ENCODE assay signal across 22 cellular contexts in the genomic region with DNA sequence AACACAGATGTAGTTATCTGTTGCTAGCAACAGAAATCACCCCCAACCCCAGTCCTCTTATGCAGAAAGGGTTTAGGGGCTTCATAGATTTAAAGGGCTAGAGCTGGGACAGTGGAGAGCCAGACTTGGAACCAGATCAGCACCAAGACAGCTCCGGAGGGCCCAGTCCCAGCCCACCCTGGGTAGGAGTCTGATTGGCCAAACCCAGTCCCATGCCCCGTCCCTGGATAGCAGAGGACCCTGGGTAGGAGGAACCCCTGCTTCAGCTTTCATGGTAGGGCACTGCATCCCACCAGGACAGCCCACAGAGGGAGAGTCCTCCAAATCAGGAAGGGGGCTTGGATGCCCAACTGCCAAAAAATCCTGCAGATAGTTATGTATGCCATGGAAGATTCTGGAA.
"Had no signal": no experiment of that assay in that cellular context is flagged by ENCODE, and none has a peak within 500 bp of the region (broad histone marks: within the 10 kb centered on the region; RNA-seq: fewer than 3 reads in every experiment).

No MANE protein-coding gene starts in this region.

- DNase-seq: activated CD4-positive, alpha-beta T cell treated with anti-CD3 and anti-CD28 coated beads for 1 hour; activated CD4-positive, alpha-beta T cell treated with anti-CD3 and anti-CD28 coated beads, Interleukin-2, amount 50 U/mL, for 1 hour; activated gamma-delta T cell treated with Interleukin-2 at 50 U/mL for 16 hours; activated T-cell treated with anti-CD3 and anti-CD28 coated beads, Interleukin-2, amount 50 U/mL, for 1 hour; aorta; colonic mucosa; foreskin fibroblast; naive thymus-derived CD4-positive, alpha-beta T cell; pancreas; psoas muscle; stimulated activated CD4-positive, alpha-beta T cell treated with anti-CD3 and anti-CD28 coated beads, Interleukin-1b, Interleukin-23, amount 100 ng/mL, for 48 hours had no signal

- H3K27me3 ChIP-seq: colonic mucosa, pancreas, right atrium auricular region had no signal

- H3K36me3 Mint-ChIP-seq: activated naive CD4-positive, alpha-beta T cell treated with anti-CD3 and anti-CD28 coated beads, Interleukin-2, amount 50 U/mL, for 24 hours; naive thymus-derived CD4-positive, alpha-beta T cell; stimulated activated effector memory CD8-positive, alpha-beta T cell treated with anti-CD3 and anti-CD28 coated beads, Interleukin-12 subunit alpha, Interleukin-12 subunit beta, amount 100 ng/mL, for 72 hours; type B pancreatic cell had no signal

- H3K27ac ChIP-seq: colonic mucosa, pancreas, psoas muscle, right atrium auricular region, thoracic aorta, VCaP had no signal

- H3K4me3 Mint-ChIP-seq: activated naive CD4-positive, alpha-beta T cell treated with anti-CD3 and anti-CD28 coated beads, Interleukin-2, amount 50 U/mL, for 24 hours; central memory CD8-positive, alpha-beta T cell; naive thymus-derived CD4-positive, alpha-beta T cell; stimulated activated effector memory CD8-positive, alpha-beta T cell treated with anti-CD3 and anti-CD28 coated beads, Interleukin-12 subunit alpha, Interleukin-12 subunit beta, amount 100 ng/mL, for 72 hours; type B pancreatic cell had no signal

- H3K36me3 ChIP-seq: colonic mucosa, pancreas, right atrium auricular region, thoracic aorta had no signal

- FAIRE-seq: endometrium, keratinocyte, pancreas had no signal

- H3K4me1 ChIP-seq: colonic mucosa, pancreas, psoas muscle, right atrium auricular region had no signal

- H3K4me3 ChIP-seq: colonic mucosa, lung, pancreas, psoas muscle, right atrium auricular region, thoracic aorta had no signal

- H3K4me1 Mint-ChIP-seq: activated naive CD4-positive, alpha-beta T cell treated with anti-CD3 and anti-CD28 coated beads, Interleukin-2, amount 50 U/mL, for 24 hours; central memory CD8-positive, alpha-beta T cell; naive thymus-derived CD4-positive, alpha-beta T cell; stimulated activated effector memory CD8-positive, alpha-beta T cell treated with anti-CD3 and anti-CD28 coated beads, Interleukin-12 subunit alpha, Interleukin-12 subunit beta, amount 100 ng/mL, for 72 hours had no signal

- H3K27ac Mint-ChIP-seq: activated naive CD4-positive, alpha-beta T cell treated with anti-CD3 and anti-CD28 coated beads, Interleukin-2, amount 50 U/mL, for 24 hours; naive thymus-derived CD4-positive, alpha-beta T cell; type B pancreatic cell had no signal

- ATAC-seq: left lobe of liver; naive thymus-derived CD4-positive, alpha-beta T cell; pancreas; psoas muscle; stimulated activated effector memory CD8-positive, alpha-beta T cell treated with anti-CD3 and anti-CD28 coated beads, Interleukin-12 subunit alpha, Interleukin-12 subunit beta, amount 100 ng/mL, for 72 hours had no signal

- H3K9me3 Mint-ChIP-seq: activated naive CD4-positive, alpha-beta T cell treated with anti-CD3 and anti-CD28 coated beads, Interleukin-2, amount 50 U/mL, for 24 hours; central memory CD8-positive, alpha-beta T cell; naive thymus-derived CD4-positive, alpha-beta T cell; stimulated activated effector memory CD8-positive, alpha-beta T cell treated with anti-CD3 and anti-CD28 coated beads, Interleukin-12 subunit alpha, Interleukin-12 subunit beta, amount 100 ng/mL, for 72 hours; type B pancreatic cell had no signal

- H3K27me3 Mint-ChIP-seq: activated naive CD4-positive, alpha-beta T cell treated with anti-CD3 and anti-CD28 coated beads, Interleukin-2, amount 50 U/mL, for 24 hours had no signal

- H3K9me3 ChIP-seq: colonic mucosa, pancreas, psoas muscle, right atrium auricular region, thoracic aorta had no signal
